ENCODE assay signal across 8 cellular contexts in genomic region chr15:77118787-77119410, GRCh38. TPM values are rescaled to one million over a fixed set of nuclear protein-coding genes. Genes with fewer than 3 reads are reported as not detected.
DNase-seq lines count a peak whose midpoint lies in the region; ATAC-seq, FAIRE-seq and TF ChIP-seq lines count a peak whose summit lies in the region.

No MANE protein-coding gene starts in this region.

- H3K4me3 ChIP-seq in epithelial cell of esophagus (ENCODE audit: low read length): no peak overlapping the region

- peak; percentile 76 for TF ChIP-seq CTCF in epithelial cell of esophagus (IDR thresholded peaks at IDR 0.05; ENCODE audit: insufficient read depth, low read depth, low read length, missing control alignments)

- peak; percentile 64 for FAIRE-seq in A204.1 (lab: Jason Lieb, UNC)

- ATAC-seq in HG03139 (IDR thresholded peaks at IDR 0.05; ENCODE audit: unreplicated experiment) (no peak), HG03469 (IDR thresholded peaks at IDR 0.05; ENCODE audit: unreplicated experiment) (no peak)

- DNase-seq in GDM1 (lab: John Stamatoyannopoulos, UW): peak; percentile 34
- DNase-seq in NCI-H146 treated with DMSO at 0.1 percent for 48 hours (lab: John Stamatoyannopoulos, UW; ENCODE audit: unreplicated experiment): peak; percentile 19
- peak; percentile 30 for DNase-seq in UCSD-AML1 (lab: John Stamatoyannopoulos, UW; ENCODE audit: unreplicated experiment)
- peak; percentile 70 for DNase-seq in epithelial cell of esophagus (ENCODE audit: low read depth)
- peak; percentile 64 for DNase-seq in mucosa of gallbladder (ENCODE audit: low spot score)

RNA-seq across cellular contexts. Expression of gene TSPAN3, which starts 48.0 kb away (rescaled TPM):
- 430 TPM for total RNA-seq in mucosa of gallbladder

Comparison
In these comparisons a context has a peak if more than half of its experiments do, and no peak if none do; other contexts are left out.
1. DNase-seq: peak in every context shown above with its lines; median percentile 70 in epithelial cell of esophagus; 64 in mucosa of gallbladder; 34 in GDM1; 30 in UCSD-AML1; 19 in NCI-H146 treated with DMSO at 0.1 percent for 48 hours.